In the genomic region with DNA sequence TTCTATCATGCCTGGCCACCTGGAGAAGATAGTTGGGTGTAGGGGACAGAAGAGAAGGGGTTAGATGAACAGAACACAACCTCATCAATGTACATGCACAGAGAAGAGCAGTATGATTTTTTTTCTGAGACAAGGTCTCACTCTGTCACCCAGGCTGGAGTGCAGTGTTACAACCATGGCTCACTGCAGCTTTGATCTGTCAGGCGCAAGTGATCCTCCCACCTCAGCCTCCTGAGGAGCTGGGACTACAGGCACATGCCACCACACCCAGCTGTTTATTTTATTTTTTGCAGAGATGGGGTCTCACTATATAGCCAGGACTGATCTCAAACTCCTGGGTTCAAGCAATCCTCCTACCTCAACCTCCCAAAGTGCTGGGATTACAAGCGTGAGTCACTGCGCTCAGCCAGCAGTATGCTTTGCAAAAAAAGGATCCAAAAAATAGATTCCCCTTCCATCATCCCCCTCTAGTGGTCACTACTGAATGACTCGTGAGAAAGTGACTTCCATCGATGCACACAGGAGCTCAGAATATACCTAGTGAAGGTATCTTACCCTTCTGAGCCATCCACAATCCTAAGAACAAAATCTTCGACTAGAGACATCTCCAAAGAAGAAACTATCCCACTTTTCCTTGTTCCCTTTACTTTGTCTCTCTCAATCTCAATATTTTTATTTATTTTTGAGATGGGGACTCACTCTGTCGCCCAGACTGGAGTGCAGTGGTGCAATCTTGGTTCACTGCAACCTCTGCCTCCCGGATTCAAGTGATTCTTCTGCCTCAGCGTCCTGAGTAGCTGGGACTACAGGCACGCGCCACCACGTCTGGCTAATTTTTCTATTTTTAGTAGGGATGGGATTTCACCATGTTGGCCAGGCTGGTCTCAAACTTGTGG, we compare ENCODE assay signal across 7 cellular contexts. TPM values are rescaled to one million over a fixed set of nuclear protein-coding genes. Genes with fewer than 3 reads are reported as not detected.
DNase-seq lines count a peak whose midpoint lies in the region; ATAC-seq, FAIRE-seq and TF ChIP-seq lines count a peak whose summit lies in the region.

No MANE protein-coding gene starts in this region.

- CTCF ChIA-PET in HEK293T (lab: Yijun Ruan, JAX) = interaction anchor here (0.7 to 1.6 kb wide), 14 partner anchors 9 to 301 kb away, joined by 3 to 8 read pairs (median 4); partner anchors contain the start of genes AGFG2, PPP1R35 and ZCWPW1

- no peaks in the 10 kb centered on the region for H3K27me3 ChIP-seq in pancreas

- peak; percentile 87 for DNase-seq in Daoy (ENCODE audit: low read depth)
- DNase-seq in HEK293T (ENCODE audit: extremely low spot score) = peak; percentile 75
- DNase-seq in NCI-H526 (lab: John Stamatoyannopoulos, UW) = peak; percentile 39 to 69
- DNase-seq in activated T-cell treated with anti-CD3 and anti-CD28 coated beads for 24 hours (ENCODE audit: low read depth) = peak; percentile 23
- DNase-seq in fibroblast of the aortic adventitia (ENCODE audit: low read depth) = peak; percentile 88
- DNase-seq in pancreas = peak in 1 of 6 donors; percentile 26

- H3K9me3 ChIP-seq in pancreas = no peaks in the 10 kb centered on the region

- no peaks in the 10 kb centered on the region for H3K4me1 ChIP-seq in pancreas

- ATAC-seq in pancreas = peak; percentile 69 to 92 (median 88)
- ATAC-seq in HG03280 (IDR thresholded peaks at IDR 0.05; ENCODE audit: unreplicated experiment) = no peak

- H3K4me3 ChIP-seq in fibroblast of the aortic adventitia (ENCODE audit: low read depth, low read length) (no peak overlapping the region), pancreas (no peak overlapping the region)

- intact Hi-C loops in pancreas (cut with DNase I) = no loop called here

- peak; percentile 80 for TF ChIP-seq CTCF in fibroblast of the aortic adventitia (IDR thresholded peaks at IDR 0.05; ENCODE audit: insufficient read depth, low read length)
- peak in 3 of 4 donors; percentile 33 to 51 (median 38) for TF ChIP-seq CTCF in pancreas (IDR thresholded peaks at IDR 0.05)

- no peak overlapping the region for H3K27ac ChIP-seq in pancreas

- POLR2A ChIA-PET in HEK293T (lab: Yijun Ruan, JAX) = interaction anchor here (1.7 kb wide), 1 partner anchor 21 kb away, joined by 8 read pairs; the partner anchor contains the start of gene ZCWPW1

- 39 to 49% methylated on average over 12 of the region's 12 CpGs for WGBS in pancreas, 2 donors

- FAIRE-seq in pancreas (lab: Jason Lieb, UNC) = no peak

- no peaks in the 10 kb centered on the region for H3K36me3 ChIP-seq in pancreas

TF ChIP-seq in HEK293T, 16 proteins besides CTCF, POLR2A, EP300 and RAD21:
- no peak for TF ChIP-seq FOXM1 (IDR thresholded peaks at IDR 0.05; ENCODE audit: borderline replicate concordance)
- no peak; the same call in 1 of the 2 replicates for TF ChIP-seq ZNF384 (IDR thresholded peaks at IDR 0.05)
- no peak for TF ChIP-seq SUZ12 (IDR thresholded peaks at IDR 0.05)
- no peak for TF ChIP-seq L3MBTL2 (conservative IDR thresholded peaks at IDR 0.05)
- no peak for TF ChIP-seq FOXA1 (IDR thresholded peaks at IDR 0.05)
- no peak for TF ChIP-seq FOXK2 (IDR thresholded peaks at IDR 0.05)
- no peak for TF ChIP-seq BHLHE40 (IDR thresholded peaks at IDR 0.05; ENCODE audit: borderline replicate concordance)
- no peak for TF ChIP-seq SP1 (IDR thresholded peaks at IDR 0.05)
- TF ChIP-seq LEF1 (IDR thresholded peaks at IDR 0.05; ENCODE audit: borderline replicate concordance) = no peak
- TF ChIP-seq ELF4 (IDR thresholded peaks at IDR 0.05) = no peak
- TF ChIP-seq ARNT (IDR thresholded peaks at IDR 0.05) = no peak
- no peak for TF ChIP-seq HDGF (IDR thresholded peaks at IDR 0.05; ENCODE audit: borderline replicate concordance)
- TF ChIP-seq NFRKB (IDR thresholded peaks at IDR 0.05) = no peak
- no peak for TF ChIP-seq TARDBP (IDR thresholded peaks at IDR 0.05)
- TF ChIP-seq CTBP1 (IDR thresholded peaks at IDR 0.05; ENCODE audit: borderline replicate concordance) = no peak
- TF ChIP-seq, protein P1, sequence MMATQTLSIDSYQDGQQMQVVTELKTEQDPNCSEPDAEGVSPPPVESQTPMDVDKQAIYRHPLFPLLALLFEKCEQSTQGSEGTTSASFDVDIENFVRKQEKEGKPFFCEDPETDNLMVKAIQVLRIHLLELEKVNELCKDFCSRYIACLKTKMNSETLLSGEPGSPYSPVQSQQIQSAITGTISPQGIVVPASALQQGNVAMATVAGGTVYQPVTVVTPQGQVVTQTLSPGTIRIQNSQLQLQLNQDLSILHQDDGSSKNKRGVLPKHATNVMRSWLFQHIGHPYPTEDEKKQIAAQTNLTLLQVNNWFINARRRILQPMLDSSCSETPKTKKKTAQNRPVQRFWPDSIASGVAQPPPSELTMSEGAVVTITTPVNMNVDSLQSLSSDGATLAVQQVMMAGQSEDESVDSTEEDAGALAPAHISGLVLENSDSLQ (IDR thresholded peaks at IDR 0.05) = no peak

RNA-seq across cellular contexts. Expression of gene ZCWPW1, which starts 21.0 kb away (rescaled TPM):
- 1.5 and 5.2 TPM in 2 replicates for total RNA-seq in Daoy (2014; rRNA removed; shearing (Covaris generic))
- total RNA-seq in fibroblast of the aortic adventitia (ENCODE audit: low replicate concordance) (2.4 and 3.0 TPM in 2 replicates), pancreas (1 to 10 TPM; 1.6 to 3.0 (median 2.0) TPM)
- 10 to 100 TPM in 1 of 2 donors, 1 to 10 TPM in 1; 8.0 to 18.9 TPM for polyA plus RNA-seq in pancreas

RNA-seq across cellular contexts. Expression of gene MEPCE, which starts 22.1 kb away (rescaled TPM):
- total RNA-seq in Daoy (2014; rRNA removed; shearing (Covaris generic)) = 65.9 and 79.5 TPM in 2 replicates
- total RNA-seq in fibroblast of the aortic adventitia (ENCODE audit: low replicate concordance) (48.0 and 49.6 TPM in 2 replicates), pancreas (10 to 100 TPM; 11.1 to 17.5 (median 15.2) TPM)
- 10 to 100 TPM; 18.0 to 20.7 TPM for polyA plus RNA-seq in pancreas

RNA-seq across cellular contexts. Expression of gene PPP1R35, which starts 28.8 kb away (rescaled TPM):
- 70.3 and 92.8 TPM in 2 replicates for total RNA-seq in Daoy (2014; rRNA removed; shearing (Covaris generic))
- total RNA-seq in fibroblast of the aortic adventitia (ENCODE audit: low replicate concordance) = 8.8 and 9.2 TPM in 2 replicates
- total RNA-seq in pancreas = 10 to 100 TPM; 10.8 to 18.9 (median 14.5) TPM
- polyA plus RNA-seq in pancreas = 10 to 100 TPM; 60.4 to 65.8 TPM

RNA-seq across cellular contexts. Expression of gene PILRA, which starts 34.2 kb away (rescaled TPM):
- total RNA-seq in Daoy (2014; rRNA removed; shearing (Covaris generic)) = 0.69 TPM in 1 of 2 replicates, not detected in the other
- 0.27 TPM in 1 of 2 replicates, not detected in the other for total RNA-seq in fibroblast of the aortic adventitia (ENCODE audit: low replicate concordance)
- 1 to 10 TPM in 5 of 6 donors, under 1 TPM in 1; 0.88 to 7.6 (median 2.8) TPM for total RNA-seq in pancreas
- polyA plus RNA-seq in pancreas = 1 to 10 TPM; 3.8 to 4.8 TPM

RNA-seq across cellular contexts. Expression of gene PILRB, which starts 49.6 kb away (rescaled TPM):
- total RNA-seq in Daoy (2014; rRNA removed; shearing (Covaris generic)) = 15.6 and 24.5 TPM in 2 replicates
- total RNA-seq in fibroblast of the aortic adventitia (ENCODE audit: low replicate concordance) = 4.4 and 8.1 TPM in 2 replicates
- total RNA-seq in pancreas = 10 to 100 TPM; 14.7 to 33.6 (median 20.1) TPM
- polyA plus RNA-seq in pancreas = 100 to 1,000 TPM; 202 to 218 TPM
